8 cellular contexts compared by ENCODE assay signal in genomic region chr6:4776967-4777925, GRCh38. TPM values are rescaled to one million over a fixed set of nuclear protein-coding genes. Genes with fewer than 3 reads are reported as not detected.
DNase-seq lines count a peak whose midpoint lies in the region; ATAC-seq and TF ChIP-seq lines count a peak whose summit lies in the region.

No MANE protein-coding gene starts in this region.

- H3F3A ChIP-seq in neural cell (ENCODE audit: insufficient read depth, low read length, poor library complexity, severe bottlenecking): no peaks in the 10 kb centered on the region

- WGBS in aorta, 2 donors: 6% methylated on average over 36 to 38 of the region's 38 CpGs

- TF ChIP-seq EP300 in neural cell (conservative IDR thresholded peaks at IDR 0.05; ENCODE audit: poor library complexity, severe bottlenecking): no peak

- H4K20me1 ChIP-seq in neural cell (ENCODE audit: insufficient read depth): no peaks in the 10 kb centered on the region

- peaks cover 23% of the 10 kb centered on the region for H3K79me2 ChIP-seq in neural cell (replicated peaks; ENCODE audit: insufficient read depth, low read length)

- no peak for TF ChIP-seq RAD21 in neural cell (conservative IDR thresholded peaks at IDR 0.05)

- no peak overlapping the region for H2AFZ ChIP-seq in neural cell (ENCODE audit: low read depth, low read length)

- no peak for TF ChIP-seq CTCF in epithelial cell of proximal tubule (conservative IDR thresholded peaks at IDR 0.05; ENCODE audit: low read depth, low read length)
- TF ChIP-seq CTCF in neural cell (IDR thresholded peaks at IDR 0.05; ENCODE audit: poor library complexity, severe bottlenecking): no peak

- peaks cover 9% of the 10 kb centered on the region; the same call in 1 of the 2 replicates for H3K9me3 ChIP-seq in HUES6 (ENCODE audit: control insufficient read depth, insufficient read depth, low read depth, low read length)
- H3K9me3 ChIP-seq in neural cell (ENCODE audit: low read length): no peaks in the 10 kb centered on the region
- no peaks in the 10 kb centered on the region for H3K9me3 ChIP-seq in aorta (ENCODE audit: control insufficient read depth, low read length)

- H3K36me3 ChIP-seq in HUES6 (ENCODE audit: control insufficient read depth, insufficient read depth, low read length): no peaks in the 10 kb centered on the region; the same call in 1 of the 2 replicates
- no peaks in the 10 kb centered on the region for H3K36me3 ChIP-seq in neural cell (ENCODE audit: insufficient read depth, low read length)
- no peaks in the 10 kb centered on the region for H3K36me3 ChIP-seq in aorta (ENCODE audit: control insufficient read depth in 1 of 2, insufficient read depth in 2 of 2, low read length in 1 of 2)

- peaks cover 28% of the 10 kb centered on the region for H3K4me1 ChIP-seq in HUES6 (ENCODE audit: control insufficient read depth, insufficient read depth, low read length)
- H3K4me1 ChIP-seq in aorta (ENCODE audit: control insufficient read depth in 1 of 2, insufficient read depth in 2 of 2, low read length in 2 of 2): peaks cover 4 to 5% of the 10 kb centered on the region in 2 donors

- H3K9ac ChIP-seq in HUES6 (ENCODE audit: low read length) (peak overlapping the region; percentile 61), neural cell (ENCODE audit: low read length) (peak overlapping the region; percentile 24)

- peak overlapping the region; percentile 72 for H3K4me3 ChIP-seq in HUES6 (ENCODE audit: low read depth, low read length)
- peak overlapping the region; percentile 52 for H3K4me3 ChIP-seq in epithelial cell of proximal tubule (ENCODE audit: low read depth, low read length)
- H3K4me3 ChIP-seq in neural cell (ENCODE audit: low read length): peak overlapping the region; percentile 64
- H3K4me3 ChIP-seq in aorta (ENCODE audit: low read length in 2 of 2): peak overlapping the region; percentile 91 to 99

- DNase-seq in DMS 273 (lab: John Stamatoyannopoulos, UW; ENCODE audit: unreplicated experiment) (peak; percentile 61), DMS 273 treated with DMSO at 0.1 percent for 48 hours (lab: John Stamatoyannopoulos, UW) (no peak), epithelial cell of proximal tubule (ENCODE audit: low read depth) (no peak), aorta (peak in 1 of 2 donors; percentile 52), NCI-H524 treated with DMSO at 0.1 percent for 48 hours (lab: John Stamatoyannopoulos, UW) (no peak)
- peak; percentile 45 for DNase-seq in activated CD4-positive, alpha-beta T cell treated with anti-CD3 and anti-CD28 coated beads for 48 hours

- intact Hi-C loops in aorta (cut with DNase I): loop anchor here (5.0 to 10.0 kb wide), 3 partner anchors 250 to 462 kb away; no protein-coding TSS in a partner anchor

- peak overlapping the region; percentile 55 for H3K4me2 ChIP-seq in neural cell (ENCODE audit: low read length)

- no peak overlapping the region for H3K27ac ChIP-seq in HUES6 (ENCODE audit: low read depth, low read length)
- no peak overlapping the region for H3K27ac ChIP-seq in neural cell (ENCODE audit: low read length)
- H3K27ac ChIP-seq in aorta (ENCODE audit: low read depth in 1 of 2, low read length in 2 of 2): peak overlapping the region in 1 of 2 donors; percentile 3

- no peaks in the 10 kb centered on the region for H3K9me2 ChIP-seq in neural cell (ENCODE audit: insufficient read depth, low read length)

- ATAC-seq in aorta (ENCODE audit: low FRiP score): no peak

- H3K27me3 ChIP-seq in HUES6 (ENCODE audit: control insufficient read depth, insufficient read depth, low read length) (peaks cover 59% of the 10 kb centered on the region), neural cell (ENCODE audit: insufficient read depth, low read depth, low read length) (peaks cover 29% of the 10 kb centered on the region), aorta (ENCODE audit: control insufficient read depth in 1 of 2, insufficient read depth in 2 of 2, low read length in 1 of 2) (no peaks in the 10 kb centered on the region)

TF ChIP-seq in neural cell, 6 proteins besides CTCF, POLR2A, EP300 and RAD21:
- TF ChIP-seq TAF1 (IDR thresholded peaks at IDR 0.05; ENCODE audit: low read depth) (no peak), REST (IDR thresholded peaks at IDR 0.05; ENCODE audit: borderline replicate concordance) (no peak), POLR2AphosphoS5 (IDR thresholded peaks at IDR 0.05) (no peak), MXI1 (conservative IDR thresholded peaks at IDR 0.05; ENCODE audit: poor library complexity, severe bottlenecking) (no peak), SMC3 (conservative IDR thresholded peaks at IDR 0.05; ENCODE audit: poor library complexity) (no peak), EZH2 (IDR thresholded peaks at IDR 0.05; ENCODE audit: borderline replicate concordance, insufficient read depth, low read length, poor library complexity, severe bottlenecking) (no peak)

RNA-seq across cellular contexts. Expression of gene CDYL, which starts 1.0 kb away (rescaled TPM):
- 12.2 TPM in 2 replicates for total RNA-seq in epithelial cell of proximal tubule
- 4.4 and 5.2 TPM in 2 replicates for polyA plus RNA-seq in neural cell
- polyA minus RNA-seq in neural cell: 67.7 and 82.8 TPM in 2 replicates
- 10 to 100 TPM; 42.9 to 44.2 TPM for total RNA-seq in aorta
- polyA plus RNA-seq in aorta: 1 to 10 TPM; 9.6 to 9.9 TPM

Comparison
In these comparisons a context has a peak if more than half of its experiments do, and no peak if none do; other contexts are left out.
1. DNase-seq: peak in DMS 273 (single experiment) and activated CD4-positive, alpha-beta T cell treated with anti-CD3 and anti-CD28 coated beads for 48 hours (single experiment); none in DMS 273 treated with DMSO at 0.1 percent for 48 hours (single experiment), epithelial cell of proximal tubule (single experiment) and NCI-H524 treated with DMSO at 0.1 percent for 48 hours (single experiment).
2. Peak in every context shown above with its lines, with median percentiles within 50 percentile points of each other: H3K4me3 ChIP-seq.